15 cellular contexts compared by ENCODE assay signal in genomic region chr13:41550239-41550638, GRCh38.
A peak's percentile ranks its signal among the peaks of the same experiment; 100 is the strongest.
DNase-seq lines count a peak whose midpoint lies in the region; ATAC-seq and TF ChIP-seq lines count a peak whose summit lies in the region.
"Had no signal": no experiment of that assay in that cellular context is flagged by ENCODE, and none has a peak within 500 bp of the region (broad histone marks: within the 10 kb centered on the region; RNA-seq: fewer than 3 reads in every experiment).

No MANE protein-coding gene starts in this region.

- intact Hi-C loops in psoas muscle (cut with DNase I): no loop called here

- H3K9me3 ChIP-seq in psoas muscle: no peaks in the 10 kb centered on the region
- H3K9me3 ChIP-seq: HAP-1 had no signal

- 95 to 97% (median 95%) methylated on average over 8 of the region's 8 CpGs for WGBS in psoas muscle, 3 donors

- no peaks in the 10 kb centered on the region for H3K27me3 ChIP-seq in H7 (ENCODE audit: control insufficient read depth, insufficient read depth, low read length)
- H3K27me3 ChIP-seq in layer of hippocampus (ENCODE audit: control insufficient read depth, insufficient read depth, low read length): no peaks in the 10 kb centered on the region
- H3K27me3 ChIP-seq in psoas muscle (ENCODE audit: insufficient read depth in 3 of 3, low read length in 2 of 3): no peaks in the 10 kb centered on the region

- H3K4me3 ChIP-seq in H7 (ENCODE audit: insufficient read depth, low read depth, low read length) (no peak overlapping the region), psoas muscle (no peak overlapping the region)
- H3K4me3 ChIP-seq: HAP-1 had no signal

- H3K36me3 ChIP-seq in H7 (replicated peaks; ENCODE audit: control insufficient read depth, insufficient read depth, low read length) (no peaks in the 10 kb centered on the region), psoas muscle (ENCODE audit: insufficient read depth in 1 of 2, low read depth in 1 of 2) (no peaks in the 10 kb centered on the region)
- H3K36me3 ChIP-seq: HAP-1 had no signal

- no peak for TF ChIP-seq CTCF in psoas muscle (IDR thresholded peaks at IDR 0.05)

- no peak for ATAC-seq in psoas muscle
- no peak for ATAC-seq in HG02885 (IDR thresholded peaks at IDR 0.05; ENCODE audit: poor library complexity, unreplicated experiment)

- DNase-seq in H7 (peak; percentile 19), caudate nucleus (lab: John Stamatoyannopoulos, UW) (no peak), substantia nigra (lab: John Stamatoyannopoulos, UW) (no peak), psoas muscle (no peak), GF-D8 (lab: John Stamatoyannopoulos, UW) (no peak)
- DNase-seq: C1 segment of cervical spinal cord; CD4-positive, alpha-beta T cell; DMS153; DMS79 treated with DMSO at 0.1 percent for 48 hours; EL; GOT3 had no signal

- peaks cover 7% of the 10 kb centered on the region for H3K4me1 ChIP-seq in psoas muscle
- H3K4me1 ChIP-seq: HAP-1 had no signal

- H3K27ac ChIP-seq in caudate nucleus (ENCODE audit: low read depth, low read length): peak overlapping the region; percentile 99
- H3K27ac ChIP-seq in layer of hippocampus (ENCODE audit: low read depth, low read length): peak overlapping the region; percentile 99
- H3K27ac ChIP-seq in substantia nigra (ENCODE audit: low read depth, low read length, poor library complexity, severe bottlenecking): peak overlapping the region; percentile 100
- no peak overlapping the region for H3K27ac ChIP-seq in psoas muscle
- H3K27ac ChIP-seq: HL-60 had no signal
